Comparison of ENCODE assay signal across 1 cellular context in genomic region chr6:49607391-49607982, GRCh38.
TF ChIP-seq lines count a peak whose summit lies in the region.

No MANE protein-coding gene starts in this region.

TF ChIP-seq in K562, 482 proteins besides CTCF, POLR2A, EP300 and RAD21:
- TF ChIP-seq POLR2H (tag; IDR thresholded peaks at IDR 0.05; ENCODE audit: low read depth) (peak; percentile 43; the same call in 1 of the 2 replicates), POLR2AphosphoS5 (IDR thresholded peaks at IDR 0.05; ENCODE audit: control insufficient read depth, insufficient read depth, low read depth, low read length) (no peak), POLR2AphosphoS2 (IDR thresholded peaks at IDR 0.05; ENCODE audit: low read length) (peak; percentile 10; the same call in 1 of the 2 replicates), HDAC3 (IDR thresholded peaks at IDR 0.05; ENCODE audit: borderline replicate concordance, partially characterized antibody) (no peak), MYBL2 (IDR thresholded peaks at IDR 0.05; ENCODE audit: low read depth) (0 out of 2 replicates have a peak, but pooled peaks have one; percentile 3), MYBL2 (CRISPR knock-in tag; IDR thresholded peaks at IDR 0.05; ENCODE audit: borderline replicate concordance) (no peak)
